1 cellular context compared by ENCODE assay signal in the genomic region with DNA sequence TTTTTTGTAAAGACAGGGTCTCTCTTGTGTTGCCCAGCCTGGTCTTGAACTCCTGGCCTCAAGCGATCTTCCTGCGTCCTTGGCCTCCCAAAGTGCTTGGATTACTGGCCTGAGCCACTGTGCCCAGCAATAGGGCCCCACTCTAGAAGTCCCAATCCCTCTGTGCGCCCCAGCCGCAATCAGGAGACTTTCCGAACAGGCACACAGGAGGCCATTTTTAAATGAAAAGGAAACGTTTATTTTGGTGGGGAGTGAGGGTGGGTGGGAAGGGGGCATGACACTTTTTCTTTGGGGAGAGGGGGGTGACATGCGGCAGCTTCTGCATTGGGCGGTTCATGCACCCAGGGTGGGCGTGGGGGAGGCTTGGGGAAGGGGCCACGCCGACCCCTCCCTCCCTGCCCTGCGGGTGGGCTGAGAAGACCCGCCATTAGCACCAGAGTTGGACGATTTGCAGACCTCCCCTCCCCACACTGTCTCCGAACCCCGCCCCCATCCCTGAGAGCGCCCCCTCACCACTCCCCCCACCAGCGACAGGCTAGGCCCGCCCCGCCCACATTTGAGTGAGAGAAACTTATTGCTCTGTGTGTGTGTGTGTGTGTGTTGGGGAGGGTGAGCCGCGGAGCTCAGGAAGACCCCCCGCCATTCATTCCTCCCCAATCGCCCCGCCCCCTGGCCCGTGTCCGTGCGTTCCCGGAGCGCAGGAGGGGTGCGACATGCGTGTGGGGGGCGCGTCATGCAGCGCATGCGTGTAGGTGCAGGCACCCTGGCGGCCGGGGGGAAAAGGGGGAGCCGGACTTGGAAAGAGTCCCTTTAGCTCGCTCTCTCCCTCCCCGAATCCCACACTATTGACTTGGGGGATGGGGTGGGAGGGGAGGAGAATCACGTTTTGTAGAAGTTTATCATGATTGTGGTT.
TF ChIP-seq lines count a peak whose summit lies in the region.

No MANE protein-coding gene starts in this region.

TF ChIP-seq in HepG2, 621 proteins besides CTCF, POLR2A, EP300 and RAD21 (continued from another document and continues in another):
- TF ChIP-seq, protein P1, sequence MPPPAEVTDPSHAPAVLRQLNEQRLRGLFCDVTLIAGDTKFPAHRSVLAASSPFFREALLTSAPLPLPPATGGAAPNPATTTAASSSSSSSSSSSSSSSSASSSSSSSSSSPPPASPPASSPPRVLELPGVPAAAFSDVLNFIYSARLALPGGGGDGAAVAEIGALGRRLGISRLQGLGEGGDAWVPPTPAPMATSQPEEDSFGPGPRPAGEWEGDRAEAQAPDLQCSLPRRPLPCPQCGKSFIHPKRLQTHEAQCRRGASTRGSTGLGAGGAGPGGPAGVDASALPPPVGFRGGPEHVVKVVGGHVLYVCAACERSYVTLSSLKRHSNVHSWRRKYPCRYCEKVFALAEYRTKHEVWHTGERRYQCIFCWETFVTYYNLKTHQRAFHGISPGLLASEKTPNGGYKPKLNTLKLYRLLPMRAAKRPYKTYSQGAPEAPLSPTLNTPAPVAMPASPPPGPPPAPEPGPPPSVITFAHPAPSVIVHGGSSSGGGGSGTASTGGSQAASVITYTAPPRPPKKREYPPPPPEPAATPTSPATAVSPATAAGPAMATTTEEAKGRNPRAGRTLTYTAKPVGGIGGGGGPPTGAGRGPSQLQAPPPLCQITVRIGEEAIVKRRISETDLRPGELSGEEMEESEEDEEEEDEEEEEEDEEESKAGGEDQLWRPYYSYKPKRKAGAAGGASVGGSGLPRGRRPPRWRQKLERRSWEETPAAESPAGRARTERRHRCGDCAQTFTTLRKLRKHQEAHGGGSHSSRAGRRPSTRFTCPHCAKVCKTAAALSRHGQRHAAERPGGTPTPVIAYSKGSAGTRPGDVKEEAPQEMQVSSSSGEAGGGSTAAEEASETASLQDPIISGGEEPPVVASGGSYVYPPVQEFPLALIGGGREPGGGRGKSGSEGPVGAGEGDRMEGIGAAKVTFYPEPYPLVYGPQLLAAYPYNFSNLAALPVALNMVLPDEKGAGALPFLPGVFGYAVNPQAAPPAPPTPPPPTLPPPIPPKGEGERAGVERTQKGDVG (CRISPR knock-in tag; IDR thresholded peaks at IDR 0.05; ENCODE audit: borderline replicate concordance) = no peak
- TF ChIP-seq GATA4 (IDR thresholded peaks at IDR 0.05; ENCODE audit: borderline replicate concordance, low read depth) (no peak), KLF12 (CRISPR knock-in tag; IDR thresholded peaks at IDR 0.05; ENCODE audit: borderline replicate concordance) (no peak), ZNF441 (CRISPR knock-in tag; IDR thresholded peaks at IDR 0.05; ENCODE audit: borderline replicate concordance) (0 out of 2 replicates have a peak, but pooled peaks have one; percentile 29), YY1 (IDR thresholded peaks at IDR 0.05; ENCODE audit: insufficient read depth, insufficient replicate concordance, low read depth, low read length) (peak; percentile 8), TEAD3 (CRISPR knock-in tag; optimal IDR thresholded peaks at IDR 0.05; ENCODE audit: borderline replicate concordance) (peak; percentile 51), ZMYM4 (CRISPR knock-in tag; IDR thresholded peaks at IDR 0.05) (peak; percentile 58; the same call in 1 of the 2 replicates), ZNF136 (CRISPR knock-in tag; IDR thresholded peaks at IDR 0.05; ENCODE audit: low read depth) (no peak), ZNF180 (CRISPR knock-in tag; IDR thresholded peaks at IDR 0.05; ENCODE audit: borderline replicate concordance, low read depth) (no peak), CREB1 (IDR thresholded peaks at IDR 0.05) (peak; percentile 21; the same call in 1 of the 2 replicates), CREB1 (CRISPR knock-in tag; IDR thresholded peaks at IDR 0.05) (no peak), FOXO1 (CRISPR knock-in tag; IDR thresholded peaks at IDR 0.05) (no peak), ZNF614 (CRISPR knock-in tag; IDR thresholded peaks at IDR 0.05; ENCODE audit: borderline replicate concordance) (0 out of 2 replicates have a peak, but pooled peaks have one; percentile 13), THAP11 (CRISPR knock-in tag; IDR thresholded peaks at IDR 0.05) (peak; percentile 43), ZNF510 (CRISPR knock-in tag; IDR thresholded peaks at IDR 0.05; ENCODE audit: low read depth) (no peak), ZBTB38 (CRISPR knock-in tag; IDR thresholded peaks at IDR 0.05) (0 out of 2 replicates have a peak, but pooled peaks have one; percentile 23), SP1 (IDR thresholded peaks at IDR 0.05) (no peak), SP1 (CRISPR knock-in tag; IDR thresholded peaks at IDR 0.05) (peak; percentile 68), SAP130 (CRISPR knock-in tag; IDR thresholded peaks at IDR 0.05; ENCODE audit: low read depth) (peak; percentile 45), AGO2 (optimal IDR thresholded peaks at IDR 0.05; ENCODE audit: low read depth, low read length) (no peak), SP4 (CRISPR knock-in tag; IDR thresholded peaks at IDR 0.05) (peak; percentile 63; the same call in 1 of the 2 replicates), ERF (CRISPR knock-in tag; IDR thresholded peaks at IDR 0.05) (peak; percentile 25; the same call in 1 of the 2 replicates), KLF9 (CRISPR knock-in tag; IDR thresholded peaks at IDR 0.05; ENCODE audit: low read depth) (0 out of 2 replicates have a peak, but pooled peaks have one; percentile 35)
- TF ChIP-seq, protein P2, sequence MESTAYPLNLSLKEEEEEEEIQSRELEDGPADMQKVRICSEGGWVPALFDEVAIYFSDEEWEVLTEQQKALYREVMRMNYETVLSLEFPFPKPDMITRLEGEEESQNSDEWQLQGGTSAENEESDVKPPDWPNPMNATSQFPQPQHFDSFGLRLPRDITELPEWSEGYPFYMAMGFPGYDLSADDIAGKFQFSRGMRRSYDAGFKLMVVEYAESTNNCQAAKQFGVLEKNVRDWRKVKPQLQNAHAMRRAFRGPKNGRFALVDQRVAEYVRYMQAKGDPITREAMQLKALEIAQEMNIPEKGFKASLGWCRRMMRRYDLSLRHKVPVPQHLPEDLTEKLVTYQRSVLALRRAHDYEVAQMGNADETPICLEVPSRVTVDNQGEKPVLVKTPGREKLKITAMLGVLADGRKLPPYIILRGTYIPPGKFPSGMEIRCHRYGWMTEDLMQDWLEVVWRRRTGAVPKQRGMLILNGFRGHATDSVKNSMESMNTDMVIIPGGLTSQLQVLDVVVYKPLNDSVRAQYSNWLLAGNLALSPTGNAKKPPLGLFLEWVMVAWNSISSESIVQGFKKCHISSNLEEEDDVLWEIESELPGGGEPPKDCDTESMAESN (CRISPR knock-in tag; conservative IDR thresholded peaks at IDR 0.05) = 0 out of 2 replicates have a peak, but pooled peaks have one; percentile 28
- TF ChIP-seq, protein P3, sequence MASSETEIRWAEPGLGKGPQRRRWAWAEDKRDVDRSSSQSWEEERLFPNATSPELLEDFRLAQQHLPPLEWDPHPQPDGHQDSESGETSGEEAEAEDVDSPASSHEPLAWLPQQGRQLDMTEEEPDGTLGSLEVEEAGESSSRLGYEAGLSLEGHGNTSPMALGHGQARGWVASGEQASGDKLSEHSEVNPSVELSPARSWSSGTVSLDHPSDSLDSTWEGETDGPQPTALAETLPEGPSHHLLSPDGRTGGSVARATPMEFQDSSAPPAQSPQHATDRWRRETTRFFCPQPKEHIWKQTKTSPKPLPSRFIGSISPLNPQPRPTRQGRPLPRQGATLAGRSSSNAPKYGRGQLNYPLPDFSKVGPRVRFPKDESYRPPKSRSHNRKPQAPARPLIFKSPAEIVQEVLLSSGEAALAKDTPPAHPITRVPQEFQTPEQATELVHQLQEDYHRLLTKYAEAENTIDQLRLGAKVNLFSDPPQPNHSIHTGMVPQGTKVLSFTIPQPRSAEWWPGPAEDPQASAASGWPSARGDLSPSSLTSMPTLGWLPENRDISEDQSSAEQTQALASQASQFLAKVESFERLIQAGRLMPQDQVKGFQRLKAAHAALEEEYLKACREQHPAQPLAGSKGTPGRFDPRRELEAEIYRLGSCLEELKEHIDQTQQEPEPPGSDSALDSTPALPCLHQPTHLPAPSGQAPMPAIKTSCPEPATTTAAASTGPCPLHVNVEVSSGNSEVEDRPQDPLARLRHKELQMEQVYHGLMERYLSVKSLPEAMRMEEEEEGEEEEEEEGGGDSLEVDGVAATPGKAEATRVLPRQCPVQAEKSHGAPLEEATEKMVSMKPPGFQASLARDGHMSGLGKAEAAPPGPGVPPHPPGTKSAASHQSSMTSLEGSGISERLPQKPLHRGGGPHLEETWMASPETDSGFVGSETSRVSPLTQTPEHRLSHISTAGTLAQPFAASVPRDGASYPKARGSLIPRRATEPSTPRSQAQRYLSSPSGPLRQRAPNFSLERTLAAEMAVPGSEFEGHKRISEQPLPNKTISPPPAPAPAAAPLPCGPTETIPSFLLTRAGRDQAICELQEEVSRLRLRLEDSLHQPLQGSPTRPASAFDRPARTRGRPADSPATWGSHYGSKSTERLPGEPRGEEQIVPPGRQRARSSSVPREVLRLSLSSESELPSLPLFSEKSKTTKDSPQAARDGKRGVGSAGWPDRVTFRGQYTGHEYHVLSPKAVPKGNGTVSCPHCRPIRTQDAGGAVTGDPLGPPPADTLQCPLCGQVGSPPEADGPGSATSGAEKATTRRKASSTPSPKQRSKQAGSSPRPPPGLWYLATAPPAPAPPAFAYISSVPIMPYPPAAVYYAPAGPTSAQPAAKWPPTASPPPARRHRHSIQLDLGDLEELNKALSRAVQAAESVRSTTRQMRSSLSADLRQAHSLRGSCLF (CRISPR knock-in tag; IDR thresholded peaks at IDR 0.05; ENCODE audit: borderline replicate concordance) = no peak
- TF ChIP-seq, protein P4, sequence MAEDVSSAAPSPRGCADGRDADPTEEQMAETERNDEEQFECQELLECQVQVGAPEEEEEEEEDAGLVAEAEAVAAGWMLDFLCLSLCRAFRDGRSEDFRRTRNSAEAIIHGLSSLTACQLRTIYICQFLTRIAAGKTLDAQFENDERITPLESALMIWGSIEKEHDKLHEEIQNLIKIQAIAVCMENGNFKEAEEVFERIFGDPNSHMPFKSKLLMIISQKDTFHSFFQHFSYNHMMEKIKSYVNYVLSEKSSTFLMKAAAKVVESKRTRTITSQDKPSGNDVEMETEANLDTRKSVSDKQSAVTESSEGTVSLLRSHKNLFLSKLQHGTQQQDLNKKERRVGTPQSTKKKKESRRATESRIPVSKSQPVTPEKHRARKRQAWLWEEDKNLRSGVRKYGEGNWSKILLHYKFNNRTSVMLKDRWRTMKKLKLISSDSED (CRISPR knock-in tag; IDR thresholded peaks at IDR 0.05) = no peak
- TF ChIP-seq, protein P5, sequence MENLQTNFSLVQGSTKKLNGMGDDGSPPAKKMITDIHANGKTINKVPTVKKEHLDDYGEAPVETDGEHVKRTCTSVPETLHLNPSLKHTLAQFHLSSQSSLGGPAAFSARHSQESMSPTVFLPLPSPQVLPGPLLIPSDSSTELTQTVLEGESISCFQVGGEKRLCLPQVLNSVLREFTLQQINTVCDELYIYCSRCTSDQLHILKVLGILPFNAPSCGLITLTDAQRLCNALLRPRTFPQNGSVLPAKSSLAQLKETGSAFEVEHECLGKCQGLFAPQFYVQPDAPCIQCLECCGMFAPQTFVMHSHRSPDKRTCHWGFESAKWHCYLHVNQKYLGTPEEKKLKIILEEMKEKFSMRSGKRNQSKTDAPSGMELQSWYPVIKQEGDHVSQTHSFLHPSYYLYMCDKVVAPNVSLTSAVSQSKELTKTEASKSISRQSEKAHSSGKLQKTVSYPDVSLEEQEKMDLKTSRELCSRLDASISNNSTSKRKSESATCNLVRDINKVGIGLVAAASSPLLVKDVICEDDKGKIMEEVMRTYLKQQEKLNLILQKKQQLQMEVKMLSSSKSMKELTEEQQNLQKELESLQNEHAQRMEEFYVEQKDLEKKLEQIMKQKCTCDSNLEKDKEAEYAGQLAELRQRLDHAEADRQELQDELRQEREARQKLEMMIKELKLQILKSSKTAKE (CRISPR knock-in tag; IDR thresholded peaks at IDR 0.05; ENCODE audit: borderline replicate concordance) = no peak
- TF ChIP-seq, protein P6, sequence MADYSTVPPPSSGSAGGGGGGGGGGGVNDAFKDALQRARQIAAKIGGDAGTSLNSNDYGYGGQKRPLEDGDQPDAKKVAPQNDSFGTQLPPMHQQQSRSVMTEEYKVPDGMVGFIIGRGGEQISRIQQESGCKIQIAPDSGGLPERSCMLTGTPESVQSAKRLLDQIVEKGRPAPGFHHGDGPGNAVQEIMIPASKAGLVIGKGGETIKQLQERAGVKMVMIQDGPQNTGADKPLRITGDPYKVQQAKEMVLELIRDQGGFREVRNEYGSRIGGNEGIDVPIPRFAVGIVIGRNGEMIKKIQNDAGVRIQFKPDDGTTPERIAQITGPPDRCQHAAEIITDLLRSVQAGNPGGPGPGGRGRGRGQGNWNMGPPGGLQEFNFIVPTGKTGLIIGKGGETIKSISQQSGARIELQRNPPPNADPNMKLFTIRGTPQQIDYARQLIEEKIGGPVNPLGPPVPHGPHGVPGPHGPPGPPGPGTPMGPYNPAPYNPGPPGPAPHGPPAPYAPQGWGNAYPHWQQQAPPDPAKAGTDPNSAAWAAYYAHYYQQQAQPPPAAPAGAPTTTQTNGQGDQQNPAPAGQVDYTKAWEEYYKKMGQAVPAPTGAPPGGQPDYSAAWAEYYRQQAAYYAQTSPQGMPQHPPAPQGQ (CRISPR knock-in tag; IDR thresholded peaks at IDR 0.05; ENCODE audit: borderline replicate concordance) = no peak
- TF ChIP-seq, protein P7, sequence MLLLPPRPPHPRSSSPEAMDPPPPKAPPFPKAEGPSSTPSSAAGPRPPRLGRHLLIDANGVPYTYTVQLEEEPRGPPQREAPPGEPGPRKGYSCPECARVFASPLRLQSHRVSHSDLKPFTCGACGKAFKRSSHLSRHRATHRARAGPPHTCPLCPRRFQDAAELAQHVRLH (CRISPR knock-in tag; IDR thresholded peaks at IDR 0.05; ENCODE audit: borderline replicate concordance, low read depth) = peak; percentile 21; the same call in 1 of the 2 replicates
- TF ChIP-seq, protein P8, sequence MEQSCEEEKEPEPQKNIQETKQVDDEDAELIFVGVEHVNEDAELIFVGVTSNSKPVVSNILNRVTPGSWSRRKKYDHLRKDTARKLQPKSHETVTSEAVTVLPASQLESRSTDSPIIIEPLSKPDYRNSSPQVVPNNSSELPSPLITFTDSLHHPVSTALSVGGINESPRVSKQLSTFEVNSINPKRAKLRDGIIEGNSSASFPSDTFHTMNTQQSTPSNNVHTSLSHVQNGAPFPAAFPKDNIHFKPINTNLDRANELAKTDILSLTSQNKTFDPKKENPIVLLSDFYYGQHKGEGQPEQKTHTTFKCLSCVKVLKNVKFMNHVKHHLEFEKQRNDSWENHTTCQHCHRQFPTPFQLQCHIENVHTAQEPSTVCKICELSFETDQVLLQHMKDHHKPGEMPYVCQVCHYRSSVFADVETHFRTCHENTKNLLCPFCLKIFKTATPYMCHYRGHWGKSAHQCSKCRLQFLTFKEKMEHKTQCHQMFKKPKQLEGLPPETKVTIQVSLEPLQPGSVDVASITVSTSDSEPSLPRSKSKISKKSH (CRISPR knock-in tag; IDR thresholded peaks at IDR 0.05; ENCODE audit: borderline replicate concordance) = no peak
